ENCODE assay signal across 10 cellular contexts in genomic region chr22:46106279-46107022, GRCh38. TPM values are rescaled to one million over a fixed set of nuclear protein-coding genes. Genes with fewer than 3 reads are reported as not detected.
DNase-seq lines count a peak whose midpoint lies in the region; ATAC-seq and TF ChIP-seq lines count a peak whose summit lies in the region.
"Had no signal": no experiment of that assay in that cellular context is flagged by ENCODE, and none has a peak within 500 bp of the region (broad histone marks: within the 10 kb centered on the region; RNA-seq: fewer than 3 reads in every experiment).

No MANE protein-coding gene starts in this region.

- intact Hi-C loops in HCT116 (cut with micrococcal nuclease) (no loop called here), right lobe of liver (cut with DNase I) (no loop called here)

- peak overlapping the region in 4 of 5 experiments; percentile 48 to 90 (median 82) for H3K27ac Mint-ChIP-seq in brain

- 19% methylated on average over 11 of the region's 19 CpGs for WGBS in right lobe of liver (ENCODE audit: insufficient coverage, low coverage, low lambda C conversion rate, missing lambda C conversion rate)

- DNase-seq in HCT116 (ENCODE audit: low read depth, low spot score), result no peak
- DNase-seq in right lobe of liver, result peak in 1 of 3 donors; percentile 69
- no peak for DNase-seq in NCI-H2227 (lab: John Stamatoyannopoulos, UW; ENCODE audit: unreplicated experiment)
- no peak for DNase-seq in NCI-H510A treated with DMSO at 0.1 percent for 48 hours (lab: John Stamatoyannopoulos, UW)
- DNase-seq: activated CD8-positive, alpha-beta memory T cell treated with anti-CD3 and anti-CD28 coated beads for 24 hours; erythroblast had no signal

- peaks cover 23% of the 10 kb centered on the region for H3K4me1 Mint-ChIP-seq in brain

- TF ChIP-seq POLR2A in HCT116 (IDR thresholded peaks at IDR 0.05; ENCODE audit: borderline replicate concordance, extremely low read depth, insufficient read depth, insufficient read length), result no peak
- TF ChIP-seq POLR2A in right lobe of liver (IDR thresholded peaks at IDR 0.05), result no peak

- TF ChIP-seq RAD21 in HCT116 (IDR thresholded peaks at IDR 0.05; ENCODE audit: low read depth), result no peak

- H3K27me3 Mint-ChIP-seq in brain, result no peaks in the 10 kb centered on the region

- H3K27ac ChIP-seq in HCT116 (ENCODE audit: low read depth, low read length) (peak overlapping the region; percentile 5; the same call in 1 of the 2 replicates), right lobe of liver (peak overlapping the region; percentile 50 to 75 (median 62)), stomach smooth muscle (ENCODE audit: low read length) (peak overlapping the region; percentile 83)

- H3K4me3 ChIP-seq in HCT116 (replicated peaks in 1 of 2; ENCODE audit: low read depth in 1 of 2, low read length in 2 of 2) (no peak overlapping the region), right lobe of liver (peak overlapping the region in 2 of 3 donors; percentile 0 to 16), stomach smooth muscle (ENCODE audit: low read length in 2 of 2) (peak overlapping the region in 1 of 2 donors; percentile 35)

- no peak for TF ChIP-seq CTCF in HCT116 (IDR thresholded peaks at IDR 0.05 in 2 of 3, conservative IDR thresholded peaks at IDR 0.05 in 1 of 3; ENCODE audit: borderline replicate concordance in 1 of 3, insufficient read depth in 1 of 3, low read depth in 2 of 3, low read length in 2 of 3)
- no peak for TF ChIP-seq CTCF in brain (conservative IDR thresholded peaks at IDR 0.05)
- no peak for TF ChIP-seq CTCF in right lobe of liver (IDR thresholded peaks at IDR 0.05)

- CTCF ChIA-PET in HCT116 (lab: Charles Lee), result no interaction called here

- RAD21 ChIA-PET in HCT116 (lab: Charles Lee; ENCODE audit: low non-redundant PET in 1 of 2, low total read pairs in 2 of 2, uncharacterized antibody in 2 of 2, unreplicated experiment in 2 of 2), result no interaction called here

- H3K27me3 ChIP-seq in HCT116 (ENCODE audit: insufficient read depth, low read length) (no peaks in the 10 kb centered on the region), right lobe of liver (no peaks in the 10 kb centered on the region), stomach smooth muscle (ENCODE audit: control insufficient read depth in 1 of 2, insufficient read depth in 2 of 2, low read length in 2 of 2) (no peaks in the 10 kb centered on the region)

- BruUV-seq in HCT116 (replicated peaks; lab: Mats Ljungman, UMichigan), result no TSS peak

- no peaks in the 10 kb centered on the region for H3K9me3 Mint-ChIP-seq in brain

- no peak overlapping the region for H3K4me2 ChIP-seq in HCT116 (ENCODE audit: low read length)

- ATAC-seq in HCT116 (no peak), right lobe of liver (peak; percentile 25 to 44 (median 31)), GM19452 (IDR thresholded peaks at IDR 0.05; ENCODE audit: unreplicated experiment) (no peak), HG03280 (IDR thresholded peaks at IDR 0.05; ENCODE audit: unreplicated experiment) (no peak)

- POLR2A ChIA-PET in HCT116 (lab: Charles Lee), result no interaction called here

- H3K4me1 ChIP-seq in HCT116 (ENCODE audit: control insufficient read depth in 1 of 2, insufficient read depth in 2 of 2, low read length in 2 of 2) (peaks cover 8 to 57% of the 10 kb centered on the region in 2 experiments; a peak in 3 of 4 replicates), right lobe of liver (peaks cover 0 to 81% (median 41%) of the 10 kb centered on the region in 4 donors), stomach smooth muscle (ENCODE audit: control insufficient read depth, insufficient read depth, low read length) (peaks cover 95% of the 10 kb centered on the region)

- H4K20me1 ChIP-seq in HCT116 (ENCODE audit: insufficient read depth), result no peaks in the 10 kb centered on the region

- no peak overlapping the region for H3K9ac ChIP-seq in HCT116 (ENCODE audit: low read length)
- peak overlapping the region; percentile 38 to 55 for H3K9ac ChIP-seq in stomach smooth muscle (ENCODE audit: low read length in 2 of 2)

- peaks cover 36% of the 10 kb centered on the region; the same call in 1 of the 2 replicates for H3K79me2 ChIP-seq in HCT116 (ENCODE audit: insufficient read depth, low read length)

- H3K36me3 Mint-ChIP-seq in brain, result no peaks in the 10 kb centered on the region

- H3K9me3 ChIP-seq in HCT116 (ENCODE audit: control insufficient read depth in 1 of 2, insufficient read depth in 1 of 2, low read depth in 1 of 2, low read length in 2 of 2) (no peaks in the 10 kb centered on the region), right lobe of liver (no peaks in the 10 kb centered on the region), stomach smooth muscle (ENCODE audit: control insufficient read depth in 2 of 2, low read length in 2 of 2) (no peaks in the 10 kb centered on the region)

- H2AFZ ChIP-seq in HCT116 (ENCODE audit: low read depth, low read length, poor library complexity, severe bottlenecking), result no peak overlapping the region

- peak overlapping the region in 1 of 5 experiments; percentile 43 for H3K4me3 Mint-ChIP-seq in brain

- no peaks in the 10 kb centered on the region for H3K9me2 ChIP-seq in HCT116 (ENCODE audit: insufficient read depth)

- H3K36me3 ChIP-seq in HCT116 (ENCODE audit: control insufficient read depth in 1 of 2, insufficient read depth in 2 of 2, low read length in 2 of 2), result peaks cover 11 to 33% of the 10 kb centered on the region in 2 experiments; a peak in 3 of 4 replicates
- peaks cover 0 to 26% (median 5%) of the 10 kb centered on the region in 4 donors for H3K36me3 ChIP-seq in right lobe of liver
- H3K36me3 ChIP-seq in stomach smooth muscle (ENCODE audit: control insufficient read depth in 2 of 2, insufficient read depth in 2 of 2, low read length in 2 of 2), result peaks cover 25 to 32% of the 10 kb centered on the region in 2 donors

TF ChIP-seq in HCT116, 20 proteins besides CTCF, POLR2A, EP300 and RAD21:
- TF ChIP-seq POLR2AphosphoS5 (IDR thresholded peaks at IDR 0.05; ENCODE audit: low read depth, low read length) (0 out of 2 replicates have a peak, but pooled peaks have one; percentile 14), EGR1 (IDR thresholded peaks at IDR 0.05; ENCODE audit: low read depth) (no peak)

RNA-seq across cellular contexts. Expression of gene PPARA, which starts 43.9 kb away (rescaled TPM):
- 14.5 TPM for total RNA-seq in HCT116 (2021; ENCODE audit: unreplicated experiment)
- polyA plus RNA-seq in HCT116 (2012), result 4.8 and 5.6 TPM in 2 replicates
- 8.4 TPM for polyA plus RNA-seq in brain (ENCODE audit: insufficient read depth, low read depth, low replicate concordance)
- 100 to 1,000 TPM in 3 of 6 experiments, 10 to 100 TPM in 3; 64.4 to 152 (median 95.1) TPM for total RNA-seq in right lobe of liver

Comparison
In these comparisons a context has a peak if more than half of its experiments do, and no peak if none do; other contexts are left out.
1. ATAC-seq: peak in right lobe of liver (4 of 4); none in HCT116 (single experiment), GM19452 (single experiment) and HG03280 (single experiment).
2. H3K27ac ChIP-seq: peak in every context shown above with its lines; median percentile 83 in stomach smooth muscle; 62 in right lobe of liver; 5 in HCT116.
3. H3K4me3 ChIP-seq: peak in right lobe of liver (2 of 3); none in HCT116 (0 of 2).